ENCODE assay signal across 8 cellular contexts in the genomic region with DNA sequence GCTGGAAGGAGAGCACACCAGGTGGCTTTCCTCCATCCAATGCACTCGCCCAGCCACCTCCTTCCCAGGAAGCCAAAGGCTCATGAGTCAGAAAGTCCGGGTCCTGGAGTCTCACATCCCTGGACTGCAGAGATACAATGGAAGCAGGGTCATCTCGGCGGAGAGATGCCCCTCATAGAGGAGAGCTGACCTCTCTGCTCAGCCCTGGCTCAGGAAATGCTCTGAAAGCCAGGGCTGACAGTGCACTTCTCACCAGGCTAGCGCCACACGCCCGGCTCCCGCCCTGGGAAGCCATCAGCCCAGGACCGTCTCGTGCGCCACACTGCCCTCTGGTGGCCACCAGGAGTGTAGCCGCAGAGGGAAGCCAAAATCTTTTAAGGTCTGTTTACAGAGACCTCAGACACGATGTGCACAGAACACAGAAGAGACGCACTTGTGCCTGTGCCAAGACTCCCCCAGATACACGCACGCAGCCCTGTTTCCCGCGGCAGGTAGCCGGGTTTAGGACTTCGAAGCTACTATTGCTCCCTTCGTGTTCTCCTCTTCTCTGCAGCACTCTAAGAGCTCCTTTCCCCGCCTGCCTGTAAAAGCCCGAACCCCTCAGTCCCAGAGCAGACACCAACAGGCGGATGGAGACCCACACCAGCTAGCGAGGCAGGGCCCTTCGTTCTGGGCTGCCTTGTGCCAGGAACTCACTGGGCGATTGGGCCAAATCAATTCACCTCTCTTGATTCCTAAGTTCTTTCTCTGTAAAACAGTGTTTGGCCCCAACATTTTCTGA. TPM values are rescaled to one million over a fixed set of nuclear protein-coding genes. Genes with fewer than 3 reads are reported as not detected.
DNase-seq lines count a peak whose midpoint lies in the region; ATAC-seq and TF ChIP-seq lines count a peak whose summit lies in the region.

No MANE protein-coding gene starts in this region.

- no peaks in the 10 kb centered on the region for H3K36me3 Mint-ChIP-seq in activated CD4-positive, alpha-beta T cell treated with anti-CD3 and anti-CD28 coated beads for 36 hours (ENCODE audit: low read depth)
- H3K36me3 Mint-ChIP-seq in chondrocyte (ENCODE audit: low read depth): no peaks in the 10 kb centered on the region

- TF ChIP-seq CTCF in chondrocyte (IDR thresholded peaks at IDR 0.05): peak; percentile 94

- ATAC-seq in GM18867 (IDR thresholded peaks at IDR 0.05; ENCODE audit: unreplicated experiment) (peak; percentile 80), HG03103 (IDR thresholded peaks at IDR 0.05; ENCODE audit: low read depth, unreplicated experiment) (peak; percentile 65)
- ATAC-seq in activated CD4-positive, alpha-beta T cell treated with anti-CD3 and anti-CD28 coated beads for 36 hours: peak; percentile 92

- peak; percentile 87 for DNase-seq in AG08395 (ENCODE audit: low spot score)
- peak; percentile 11 for DNase-seq in NCI-H2227 treated with DMSO at 0.1 percent for 48 hours (lab: John Stamatoyannopoulos, UW)
- DNase-seq in activated CD4-positive, alpha-beta T cell treated with anti-CD3 and anti-CD28 coated beads for 36 hours: peak; percentile 82
- no peak for DNase-seq in chondrocyte (ENCODE audit: low spot score)
- peak; percentile 90 for DNase-seq in left kidney (ENCODE audit: low read depth, low spot score)
- DNase-seq in stimulated activated CD4-positive, alpha-beta T cell treated with anti-CD3 and anti-CD28 coated beads, Interleukin-4, amount 100 ng/mL, for 48 hours (ENCODE audit: low read depth in 2 of 2): peak; percentile 55 to 67

- POLR2A ChIA-PET in activated CD4-positive, alpha-beta T cell treated with anti-CD3 and anti-CD28 coated beads for 36 hours (lab: Charles Lee): no interaction called here

- H3K4me1 Mint-ChIP-seq in activated CD4-positive, alpha-beta T cell treated with anti-CD3 and anti-CD28 coated beads for 36 hours: peaks cover 5% of the 10 kb centered on the region
- H3K4me1 Mint-ChIP-seq in chondrocyte (ENCODE audit: low read depth): no peaks in the 10 kb centered on the region

- peaks cover 2% of the 10 kb centered on the region for H3K27me3 Mint-ChIP-seq in activated CD4-positive, alpha-beta T cell treated with anti-CD3 and anti-CD28 coated beads for 36 hours
- peaks cover 22% of the 10 kb centered on the region for H3K27me3 Mint-ChIP-seq in chondrocyte (ENCODE audit: low read depth)

- no peak overlapping the region for H3K4me3 Mint-ChIP-seq in activated CD4-positive, alpha-beta T cell treated with anti-CD3 and anti-CD28 coated beads for 36 hours
- peak overlapping the region; percentile 34 for H3K4me3 Mint-ChIP-seq in chondrocyte (ENCODE audit: unreplicated experiment)

- H3K9me3 Mint-ChIP-seq in activated CD4-positive, alpha-beta T cell treated with anti-CD3 and anti-CD28 coated beads for 36 hours (ENCODE audit: low read depth): no peaks in the 10 kb centered on the region
- no peaks in the 10 kb centered on the region for H3K9me3 Mint-ChIP-seq in chondrocyte (ENCODE audit: low read depth)

- intact Hi-C loops in activated CD4-positive, alpha-beta T cell treated with anti-CD3 and anti-CD28 coated beads for 36 hours (cut with DNase I, micrococcal nuclease): loop anchor here in 1 of 2 experiments (10.0 kb wide), 1 partner anchor 1332 kb away; no protein-coding TSS in a partner anchor

- CTCF ChIA-PET in activated CD4-positive, alpha-beta T cell treated with anti-CD3 and anti-CD28 coated beads for 36 hours (lab: Charles Lee): interaction anchor here (0.6 to 9.3 kb wide), 10 partner anchors 13 to 297 kb away, joined by 3 to 94 read pairs (median 3); no protein-coding TSS in a partner anchor

- H3K27ac Mint-ChIP-seq in activated CD4-positive, alpha-beta T cell treated with anti-CD3 and anti-CD28 coated beads for 36 hours: no peak overlapping the region
- H3K27ac Mint-ChIP-seq in chondrocyte (ENCODE audit: unreplicated experiment): no peak overlapping the region

RNA-seq across cellular contexts. Expression of gene NTRK3, which starts 9.7 kb away (rescaled TPM):
- under 1 TPM; 0.78 to 0.88 TPM for total RNA-seq in activated CD4-positive, alpha-beta T cell treated with anti-CD3 and anti-CD28 coated beads for 36 hours
- total RNA-seq in chondrocyte: not detected in 3 replicates
